In genomic region chr1:185775505-185775904, GRCh38 we compare ENCODE assay signal across 15 cellular contexts. TPM values are rescaled to one million over a fixed set of nuclear protein-coding genes. Genes with fewer than 3 reads are reported as not detected.
DNase-seq lines count a peak whose midpoint lies in the region; ATAC-seq and TF ChIP-seq lines count a peak whose summit lies in the region.
"Had no signal": no experiment of that assay in that cellular context is flagged by ENCODE, and none has a peak within 500 bp of the region (broad histone marks: within the 10 kb centered on the region; RNA-seq: fewer than 3 reads in every experiment).

No MANE protein-coding gene starts in this region.

- no peaks in the 10 kb centered on the region for H3K4me1 ChIP-seq in NT2/D1 (ENCODE audit: insufficient read depth, insufficient read length)
- H3K4me1 ChIP-seq in upper lobe of left lung: no peaks in the 10 kb centered on the region
- H3K4me1 ChIP-seq in left ventricle myocardium inferior: no peaks in the 10 kb centered on the region
- H3K4me1 ChIP-seq: gastrocnemius medialis, spleen, vagina had no signal

- no peaks in the 10 kb centered on the region for H3K27me3 Mint-ChIP-seq in glutamatergic neuron (ENCODE audit: unreplicated experiment)
- H3K27me3 Mint-ChIP-seq: stimulated activated naive CD8-positive, alpha-beta T cell treated with anti-CD3 and anti-CD28 coated beads, Interleukin-15, amount 100 ng/mL, for 72 hours had no signal

- no peak overlapping the region for H3K4me3 Mint-ChIP-seq in glutamatergic neuron (ENCODE audit: unreplicated experiment)
- H3K4me3 Mint-ChIP-seq: activated naive CD8-positive, alpha-beta T cell; stimulated activated naive CD8-positive, alpha-beta T cell treated with anti-CD3 and anti-CD28 coated beads, Interleukin-15, amount 100 ng/mL, for 72 hours had no signal

- peaks cover 1% of the 10 kb centered on the region for H3K9me3 Mint-ChIP-seq in glutamatergic neuron (ENCODE audit: unreplicated experiment)
- H3K9me3 Mint-ChIP-seq: stimulated activated naive CD8-positive, alpha-beta T cell treated with anti-CD3 and anti-CD28 coated beads, Interleukin-15, amount 100 ng/mL, for 72 hours had no signal

- peaks cover 19% of the 10 kb centered on the region for H3K4me1 Mint-ChIP-seq in glutamatergic neuron (ENCODE audit: low read depth, unreplicated experiment)
- H3K4me1 Mint-ChIP-seq: stimulated activated naive CD8-positive, alpha-beta T cell treated with anti-CD3 and anti-CD28 coated beads, Interleukin-15, amount 100 ng/mL, for 72 hours had no signal

- no peaks in the 10 kb centered on the region for H3K27me3 ChIP-seq in NT2/D1 (ENCODE audit: insufficient read depth, insufficient read length)
- no peaks in the 10 kb centered on the region for H3K27me3 ChIP-seq in upper lobe of left lung
- H3K27me3 ChIP-seq in left ventricle myocardium inferior (ENCODE audit: low read depth): no peaks in the 10 kb centered on the region
- H3K27me3 ChIP-seq: gastrocnemius medialis, spleen, vagina had no signal

- H3K9me3 ChIP-seq in NT2/D1 (ENCODE audit: insufficient read depth, low read length) (no peaks in the 10 kb centered on the region), upper lobe of left lung (no peaks in the 10 kb centered on the region), left ventricle myocardium inferior (replicated peaks) (peaks cover 17% of the 10 kb centered on the region)
- H3K9me3 ChIP-seq: gastrocnemius medialis, vagina had no signal

- H3K27ac ChIP-seq in upper lobe of left lung: no peak overlapping the region
- no peak overlapping the region for H3K27ac ChIP-seq in left ventricle myocardium inferior (replicated peaks)
- H3K27ac ChIP-seq: gastrocnemius medialis, spleen, vagina had no signal

- no peak for ATAC-seq in GM19395 (IDR thresholded peaks at IDR 0.05; ENCODE audit: unreplicated experiment)
- ATAC-seq in upper lobe of left lung (ENCODE audit: low FRiP score in 2 of 2): no peak
- ATAC-seq: gastrocnemius medialis; stimulated activated naive CD8-positive, alpha-beta T cell treated with anti-CD3 and anti-CD28 coated beads, Interleukin-15, amount 100 ng/mL, for 72 hours had no signal

- H3K9ac ChIP-seq in NT2/D1 (ENCODE audit: insufficient read length, low read depth): no peak overlapping the region

- H3K4me3 ChIP-seq in NT2/D1 (ENCODE audit: insufficient read length, low read depth): no peak overlapping the region
- H3K4me3 ChIP-seq in upper lobe of left lung: no peak overlapping the region
- no peak overlapping the region for H3K4me3 ChIP-seq in left ventricle myocardium inferior
- H3K4me3 ChIP-seq: gastrocnemius medialis, spleen, vagina had no signal

- TF ChIP-seq CTCF in glutamatergic neuron (IDR thresholded peaks at IDR 0.05; ENCODE audit: partially characterized antibody, unreplicated experiment) (no peak), upper lobe of left lung (IDR thresholded peaks at IDR 0.05) (no peak), left ventricle myocardium inferior (IDR thresholded peaks at IDR 0.05; ENCODE audit: borderline replicate concordance) (no peak)

- H3K27ac Mint-ChIP-seq in glutamatergic neuron (ENCODE audit: unreplicated experiment): peak overlapping the region; percentile 7
- H3K27ac Mint-ChIP-seq: activated naive CD8-positive, alpha-beta T cell; stimulated activated naive CD8-positive, alpha-beta T cell treated with anti-CD3 and anti-CD28 coated beads, Interleukin-15, amount 100 ng/mL, for 72 hours had no signal

- DNase-seq in DMS114 treated with DMSO at 0.1 percent for 48 hours (lab: John Stamatoyannopoulos, UW; ENCODE audit: unreplicated experiment): peak; percentile 33
- DNase-seq in NCI-H128 (lab: John Stamatoyannopoulos, UW; ENCODE audit: unreplicated experiment): peak; percentile 86
- peak; percentile 11 for DNase-seq in NT2/D1 (ENCODE audit: low read depth, low spot score)
- DNase-seq in glutamatergic neuron: no peak
- no peak for DNase-seq in upper lobe of left lung
- no peak for DNase-seq in left ventricle myocardium inferior
- DNase-seq in stimulated activated naive CD4-positive, alpha-beta T cell (lab: John Stamatoyannopoulos, UW): no peak
- DNase-seq: activated CD4-positive, alpha-beta T cell treated with anti-CD3 and anti-CD28 coated beads for 1 hour; caudate nucleus; gastrocnemius medialis; spleen; stimulated activated naive CD8-positive, alpha-beta T cell treated with anti-CD3 and anti-CD28 coated beads, Interleukin-15, amount 100 ng/mL, for 72 hours had no signal

- H3K36me3 Mint-ChIP-seq in glutamatergic neuron (ENCODE audit: unreplicated experiment): no peaks in the 10 kb centered on the region
- H3K36me3 Mint-ChIP-seq: activated naive CD8-positive, alpha-beta T cell had no signal

- intact Hi-C loops in left ventricle myocardium inferior (cut with micrococcal nuclease): no loop called here

- no peak for TF ChIP-seq POLR2A in upper lobe of left lung (IDR thresholded peaks at IDR 0.05)

- TF ChIP-seq EP300 in upper lobe of left lung (IDR thresholded peaks at IDR 0.05): no peak

- H3K36me3 ChIP-seq in NT2/D1 (ENCODE audit: insufficient read depth, insufficient read length, low read length) (no peaks in the 10 kb centered on the region), upper lobe of left lung (no peaks in the 10 kb centered on the region), left ventricle myocardium inferior (no peaks in the 10 kb centered on the region)
- H3K36me3 ChIP-seq: gastrocnemius medialis, spleen, vagina had no signal

RNA-seq across cellular contexts. Expression of gene HMCN1, which starts 41.3 kb away (rescaled TPM):
- 0.93 TPM for total RNA-seq in glutamatergic neuron (ENCODE audit: unreplicated experiment)
- total RNA-seq in upper lobe of left lung: 10 to 100 TPM; 15.7 to 43.3 (median 27.2) TPM
- 8.9 TPM for total RNA-seq in left ventricle myocardium inferior

Comparison
In these comparisons a context has a peak if more than half of its experiments do, and no peak if none do; other contexts are left out.
1. DNase-seq: peak in DMS114 treated with DMSO at 0.1 percent for 48 hours (single experiment), NCI-H128 (single experiment) and NT2/D1 (single experiment); none in glutamatergic neuron (single experiment), upper lobe of left lung (0 of 2), left ventricle myocardium inferior (single experiment) and stimulated activated naive CD4-positive, alpha-beta T cell (0 of 6).